ENCODE assay signal across 18 cellular contexts in genomic region chr2:3205845-3206244, GRCh38.
DNase-seq lines count a peak whose midpoint lies in the region; ATAC-seq and TF ChIP-seq lines count a peak whose summit lies in the region.
"Had no signal": no experiment of that assay in that cellular context is flagged by ENCODE, and none has a peak within 500 bp of the region (broad histone marks: within the 10 kb centered on the region; RNA-seq: fewer than 3 reads in every experiment).

No MANE protein-coding gene starts in this region.

- peaks cover 0 to 22% of the 10 kb centered on the region in 2 donors for H3K4me1 Mint-ChIP-seq in immature natural killer cell
- H3K4me1 Mint-ChIP-seq: B cell, CD14-positive monocyte had no signal

- H3K27ac Mint-ChIP-seq in immature natural killer cell = peak overlapping the region in 4 of 6 donors; percentile 28 to 67 (median 42)
- H3K27ac Mint-ChIP-seq: B cell; CD14-positive monocyte; CD8-positive, alpha-beta T cell had no signal

- no peaks in the 10 kb centered on the region for H3K27me3 ChIP-seq in AG04450 (ENCODE audit: control insufficient read depth, insufficient read depth, low read length)
- no peaks in the 10 kb centered on the region for H3K27me3 ChIP-seq in H7 (ENCODE audit: control insufficient read depth, insufficient read depth, low read length)

- H3K9me3 ChIP-seq in AG04450 (ENCODE audit: control insufficient read depth, insufficient read depth, low read length) = peaks cover 5% of the 10 kb centered on the region; the same call in 1 of the 2 replicates

- H3K27me3 Mint-ChIP-seq in immature natural killer cell (ENCODE audit: low read depth in 3 of 3) = no peaks in the 10 kb centered on the region
- H3K27me3 Mint-ChIP-seq: B cell had no signal

- ATAC-seq in HG02763 (IDR thresholded peaks at IDR 0.05; ENCODE audit: unreplicated experiment) = no peak
- ATAC-seq: CD8-positive, alpha-beta T cell; HCT116 had no signal

- H3K27ac ChIP-seq in AG04450 (ENCODE audit: low read depth, low read length) = peak overlapping the region; percentile 31
- H3K27ac ChIP-seq: HL-60 had no signal

- H3K4me3 ChIP-seq in AG04450 (ENCODE audit: low read depth, low read length) (no peak overlapping the region), H7 (ENCODE audit: insufficient read depth, low read depth, low read length) (no peak overlapping the region)

- H3K36me3 ChIP-seq in H7 (replicated peaks; ENCODE audit: control insufficient read depth, insufficient read depth, low read length) = no peaks in the 10 kb centered on the region

- no peaks in the 10 kb centered on the region for H3K9me3 Mint-ChIP-seq in immature natural killer cell
- H3K9me3 Mint-ChIP-seq: CD8-positive, alpha-beta T cell had no signal

- TF ChIP-seq CTCF in AG04450 (IDR thresholded peaks at IDR 0.05; ENCODE audit: low read depth, low read length) = no peak

- H3K4me3 Mint-ChIP-seq in immature natural killer cell = no peak overlapping the region
- H3K4me3 Mint-ChIP-seq: B cell; CD14-positive monocyte; CD8-positive, alpha-beta T cell had no signal

- peak; percentile 28 for DNase-seq in activated effector memory CD4-positive, alpha-beta T cell treated with anti-CD3 and anti-CD28 coated beads, Interleukin-2, amount 50 U/mL, for 16 hours
- DNase-seq in activated effector memory CD4-positive, alpha-beta T cell treated with Interleukin-2 at 50 U/mL for 16 hours = no peak
- DNase-seq in AG04450 (ENCODE audit: low read depth, low spot score) (no peak), H7 (peak; percentile 18), immature natural killer cell (no peak), activated T-cell treated with anti-CD3 and anti-CD28 coated beads for 4 hours (no peak), NCI-H510A treated with DMSO at 0.1 percent for 48 hours (lab: John Stamatoyannopoulos, UW) (no peak)
- DNase-seq: 8988T; ACHN; CD8-positive, alpha-beta T cell; COR-L47; DND-41; GDM1 had no signal

- CTCF ChIA-PET in AG04450 (lab: Charles Lee) = no interaction called here

- H3K36me3 Mint-ChIP-seq in immature natural killer cell = peaks cover 0 to 15% (median 8%) of the 10 kb centered on the region in 3 donors

- POLR2A ChIA-PET in AG04450 (lab: Yijun Ruan, JAX) = no interaction called here

Comparison
In these comparisons a context has a peak if more than half of its experiments do, and no peak if none do; other contexts are left out.
1. DNase-seq: peak in activated effector memory CD4-positive, alpha-beta T cell treated with anti-CD3 and anti-CD28 coated beads, Interleukin-2, amount 50 U/mL, for 16 hours (single experiment) and H7 (single experiment); none in activated effector memory CD4-positive, alpha-beta T cell treated with Interleukin-2 at 50 U/mL for 16 hours (single experiment), AG04450 (single experiment), immature natural killer cell (0 of 3), activated T-cell treated with anti-CD3 and anti-CD28 coated beads for 4 hours (single experiment) and NCI-H510A treated with DMSO at 0.1 percent for 48 hours (single experiment).